Comparison of ENCODE assay signal across 15 cellular contexts in the genomic region with DNA sequence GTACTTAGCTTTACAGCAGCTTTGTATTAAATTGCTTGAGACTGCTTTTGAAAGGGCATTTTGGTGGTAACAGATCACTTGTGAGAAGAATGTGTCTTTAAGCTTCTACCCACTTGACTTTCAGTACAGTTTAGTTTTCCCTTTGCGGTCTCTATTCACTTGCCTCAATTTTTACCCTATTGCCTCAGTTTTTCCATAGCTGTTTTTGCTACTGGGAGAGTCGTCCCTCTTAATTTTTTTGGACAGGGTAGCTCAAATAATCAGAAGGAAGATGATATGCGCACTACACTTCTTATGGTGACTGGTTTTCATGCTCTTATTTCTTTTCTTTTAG. TPM values are rescaled to one million over a fixed set of nuclear protein-coding genes. Genes with fewer than 3 reads are reported as not detected.
DNase-seq lines count a peak whose midpoint lies in the region; ATAC-seq and TF ChIP-seq lines count a peak whose summit lies in the region.
"Had no signal": no experiment of that assay in that cellular context is flagged by ENCODE, and none has a peak within 500 bp of the region (broad histone marks: within the 10 kb centered on the region; RNA-seq: fewer than 3 reads in every experiment).

No MANE protein-coding gene starts in this region.

- H3K36me3 ChIP-seq in OCI-LY3 (replicated peaks; ENCODE audit: low read depth, low read length) (peaks cover 33% of the 10 kb centered on the region), uterus (no peaks in the 10 kb centered on the region)

- no peak for TF ChIP-seq POLR2A in uterus (IDR thresholded peaks at IDR 0.05)

- intact Hi-C loops in activated naive CD4-positive, alpha-beta T cell treated with anti-CD3 and anti-CD28 coated beads for 36 hours (cut with micrococcal nuclease): loop anchor here (5.0 to 10.0 kb wide), 4 partner anchors 283 to 1943 kb away; a partner anchor contains a TSS
- intact Hi-C loops in uterus (cut with DNase I; ENCODE audit: low total_unique reads): no loop called here

- H3K27me3 ChIP-seq in OCI-LY3 (ENCODE audit: low read depth, low read length) (no peaks in the 10 kb centered on the region), uterus (no peaks in the 10 kb centered on the region)
- H3K27me3 ChIP-seq: SJCRH30, tibial artery had no signal

- no peak for DNase-seq in activated naive CD4-positive, alpha-beta T cell treated with anti-CD3 and anti-CD28 coated beads for 36 hours
- DNase-seq in activated naive CD4-positive, alpha-beta T cell treated with Interleukin-2 at 50 U/mL for 16 hours: no peak
- no peak for DNase-seq in central memory CD8-positive, alpha-beta T cell (ENCODE audit: low spot score in 2 of 2)
- no peak for DNase-seq in uterus
- DNase-seq in NCI-H1092 (lab: John Stamatoyannopoulos, UW): no peak
- DNase-seq: activated CD8-positive, alpha-beta memory T cell treated with anti-CD3 and anti-CD28 coated beads, Interleukin-2, amount 50 U/mL, for 48 hours; effector CD4-positive, alpha-beta T cell; Karpas-422; NCI-H1694; tibial artery had no signal

- no peaks in the 10 kb centered on the region for H3K27me3 Mint-ChIP-seq in activated naive CD4-positive, alpha-beta T cell treated with anti-CD3 and anti-CD28 coated beads for 36 hours (ENCODE audit: low read depth)
- no peaks in the 10 kb centered on the region for H3K27me3 Mint-ChIP-seq in central memory CD8-positive, alpha-beta T cell
- H3K27me3 Mint-ChIP-seq in stimulated activated naive CD8-positive, alpha-beta T cell treated with anti-CD3 and anti-CD28 coated beads, Interleukin-15, Interleukin-2, amounts not matched to agents 100 ng/mL and 50 ng/mL, for 24 hours: no peaks in the 10 kb centered on the region
- H3K27me3 Mint-ChIP-seq: brain had no signal

- H3K9me3 ChIP-seq in OCI-LY3 (ENCODE audit: insufficient read depth, low read length) (no peaks in the 10 kb centered on the region), uterus (no peaks in the 10 kb centered on the region)
- H3K9me3 ChIP-seq: SJCRH30, tibial artery had no signal

- no peak for ATAC-seq in central memory CD8-positive, alpha-beta T cell (replicated peaks; ENCODE audit: extremely low read depth, poor library complexity, severe bottlenecking)
- no peak for ATAC-seq in GM21367 (IDR thresholded peaks at IDR 0.05; ENCODE audit: unreplicated experiment)

- no peak overlapping the region for H2AFZ ChIP-seq in OCI-LY3 (ENCODE audit: low read depth, low read length)

- H3K27ac ChIP-seq in OCI-LY3 (ENCODE audit: low read length) (peak overlapping the region; percentile 65), uterus (no peak overlapping the region)
- H3K27ac ChIP-seq: SJCRH30, tibial artery had no signal

- H3K4me3 ChIP-seq in OCI-LY3 (ENCODE audit: low read length) (peak overlapping the region; percentile 44), uterus (no peak overlapping the region)
- H3K4me3 ChIP-seq: SJCRH30, tibial artery had no signal

- peaks cover 67% of the 10 kb centered on the region for H3K4me1 ChIP-seq in OCI-LY3 (ENCODE audit: low read length)
- no peaks in the 10 kb centered on the region for H3K4me1 ChIP-seq in uterus

- TF ChIP-seq CTCF in OCI-LY3 (IDR thresholded peaks at IDR 0.05; ENCODE audit: low read depth, low read length) (no peak), uterus (IDR thresholded peaks at IDR 0.05) (no peak)

- H4K20me1 ChIP-seq in OCI-LY3 (ENCODE audit: insufficient read depth, low read length): peaks cover 86% of the 10 kb centered on the region

- H3K4me1 Mint-ChIP-seq in activated naive CD4-positive, alpha-beta T cell treated with anti-CD3 and anti-CD28 coated beads for 36 hours (ENCODE audit: low read depth): peaks cover 60% of the 10 kb centered on the region
- H3K4me1 Mint-ChIP-seq in central memory CD8-positive, alpha-beta T cell: peaks cover 58% of the 10 kb centered on the region
- H3K4me1 Mint-ChIP-seq in stimulated activated naive CD8-positive, alpha-beta T cell treated with anti-CD3 and anti-CD28 coated beads, Interleukin-15, Interleukin-2, amounts not matched to agents 100 ng/mL and 50 ng/mL, for 24 hours (ENCODE audit: low read depth): peaks cover 80% of the 10 kb centered on the region

- peak overlapping the region; percentile 65 for H3K4me2 ChIP-seq in OCI-LY3 (ENCODE audit: low read length)

- H3K9ac ChIP-seq in OCI-LY3 (ENCODE audit: low read length): peak overlapping the region; percentile 41

- H3K27ac Mint-ChIP-seq in activated naive CD4-positive, alpha-beta T cell treated with anti-CD3 and anti-CD28 coated beads for 36 hours: peak overlapping the region; percentile 60
- H3K27ac Mint-ChIP-seq in central memory CD8-positive, alpha-beta T cell (ENCODE audit: low read depth): peak overlapping the region; percentile 80
- H3K27ac Mint-ChIP-seq in stimulated activated naive CD8-positive, alpha-beta T cell treated with anti-CD3 and anti-CD28 coated beads, Interleukin-15, Interleukin-2, amounts not matched to agents 100 ng/mL and 50 ng/mL, for 24 hours: peak overlapping the region; percentile 98

- peaks cover 97% of the 10 kb centered on the region for H3K79me2 ChIP-seq in OCI-LY3 (ENCODE audit: low read length)

- peaks cover 15% of the 10 kb centered on the region for H3K36me3 Mint-ChIP-seq in activated naive CD4-positive, alpha-beta T cell treated with anti-CD3 and anti-CD28 coated beads for 36 hours (ENCODE audit: low read depth)
- H3K36me3 Mint-ChIP-seq in central memory CD8-positive, alpha-beta T cell (ENCODE audit: insufficient read depth): peaks cover 28% of the 10 kb centered on the region
- peaks cover 41% of the 10 kb centered on the region for H3K36me3 Mint-ChIP-seq in stimulated activated naive CD8-positive, alpha-beta T cell treated with anti-CD3 and anti-CD28 coated beads, Interleukin-15, Interleukin-2, amounts not matched to agents 100 ng/mL and 50 ng/mL, for 24 hours (ENCODE audit: low read depth)

- H3K4me3 Mint-ChIP-seq in activated naive CD4-positive, alpha-beta T cell treated with anti-CD3 and anti-CD28 coated beads for 36 hours: no peak overlapping the region
- H3K4me3 Mint-ChIP-seq in central memory CD8-positive, alpha-beta T cell: peak overlapping the region; percentile 36
- peak overlapping the region; percentile 77 for H3K4me3 Mint-ChIP-seq in stimulated activated naive CD8-positive, alpha-beta T cell treated with anti-CD3 and anti-CD28 coated beads, Interleukin-15, Interleukin-2, amounts not matched to agents 100 ng/mL and 50 ng/mL, for 24 hours
- H3K4me3 Mint-ChIP-seq: brain had no signal

- no peaks in the 10 kb centered on the region for H3K9me3 Mint-ChIP-seq in activated naive CD4-positive, alpha-beta T cell treated with anti-CD3 and anti-CD28 coated beads for 36 hours
- no peaks in the 10 kb centered on the region for H3K9me3 Mint-ChIP-seq in central memory CD8-positive, alpha-beta T cell
- no peaks in the 10 kb centered on the region for H3K9me3 Mint-ChIP-seq in stimulated activated naive CD8-positive, alpha-beta T cell treated with anti-CD3 and anti-CD28 coated beads, Interleukin-15, Interleukin-2, amounts not matched to agents 100 ng/mL and 50 ng/mL, for 24 hours
- H3K9me3 Mint-ChIP-seq: brain had no signal

- CTCF ChIA-PET in activated naive CD4-positive, alpha-beta T cell treated with anti-CD3 and anti-CD28 coated beads for 36 hours (lab: Charles Lee): interaction anchor here (0.6 to 3.3 kb wide), 8 partner anchors 11 to 417 kb away, joined by 3 to 19 read pairs (median 3); a partner anchor contains a TSS

RNA-seq across cellular contexts. Expression of a gene that starts 18.8 kb away (rescaled TPM):
- 10 to 100 TPM in 1 of 2 experiments, 1 to 10 TPM in 1; 8.8 to 10.5 TPM for total RNA-seq in activated naive CD4-positive, alpha-beta T cell treated with anti-CD3 and anti-CD28 coated beads for 36 hours
- 10 to 100 TPM; 12.3 to 75.1 (median 34.5) TPM for total RNA-seq in uterus
